In genomic region chr12:108675792-108676191, GRCh38 we compare ENCODE assay signal across 19 cellular contexts. TPM values are rescaled to one million over a fixed set of nuclear protein-coding genes. Genes with fewer than 3 reads are reported as not detected.
DNase-seq lines count a peak whose midpoint lies in the region; ATAC-seq and TF ChIP-seq lines count a peak whose summit lies in the region.
"Had no signal": no experiment of that assay in that cellular context is flagged by ENCODE, and none has a peak within 500 bp of the region (broad histone marks: within the 10 kb centered on the region; RNA-seq: fewer than 3 reads in every experiment).

No MANE protein-coding gene starts in this region.

- H3K36me3 ChIP-seq in Caco-2 (ENCODE audit: control insufficient read depth, insufficient read depth, low read length) = no peaks in the 10 kb centered on the region; the same call in 1 of the 2 replicates
- H3K36me3 ChIP-seq in gastroesophageal sphincter = peaks cover 0 to 33% of the 10 kb centered on the region in 2 donors
- peaks cover 6% of the 10 kb centered on the region for H3K36me3 ChIP-seq in rectal smooth muscle tissue (ENCODE audit: control insufficient read depth, insufficient read depth, low read length)
- H3K36me3 ChIP-seq in lower lobe of right lung = peaks cover 53% of the 10 kb centered on the region
- H3K36me3 ChIP-seq in A673 (ENCODE audit: insufficient read depth, low read length, poor library complexity, severe bottlenecking) = peaks cover 4% of the 10 kb centered on the region

- no peak overlapping the region for H3K9ac ChIP-seq in rectal smooth muscle tissue (ENCODE audit: low read length)

- H3K4me3 Mint-ChIP-seq in Caco-2 (ENCODE audit: unreplicated experiment) (no peak overlapping the region), T-helper 17 cell (no peak overlapping the region)

- H3K4me1 ChIP-seq in Caco-2 (no peaks in the 10 kb centered on the region), gastroesophageal sphincter (peaks cover 0 to 77% (median 8%) of the 10 kb centered on the region in 3 donors), rectal smooth muscle tissue (ENCODE audit: control insufficient read depth, insufficient read depth, low read length) (peaks cover 8% of the 10 kb centered on the region), lower lobe of right lung (no peaks in the 10 kb centered on the region), A673 (ENCODE audit: insufficient read depth, low read length, poor library complexity, severe bottlenecking) (peaks cover 15% of the 10 kb centered on the region)

- POLR2A ChIA-PET in Caco-2 (lab: Charles Lee) = no interaction called here
- POLR2A ChIA-PET in A673 (lab: Charles Lee; ENCODE audit: low non-redundant PET) = no interaction called here

- ATAC-seq in T-helper 17 cell = no peak
- no peak for ATAC-seq in gastroesophageal sphincter
- ATAC-seq in lower lobe of right lung = no peak
- ATAC-seq: SK-N-SH treated with all-trans-retinoic acid at 6 μM for 48 hours had no signal

- H3K4me3 ChIP-seq in Caco-2 (ENCODE audit: low read depth, low read length) (no peak overlapping the region), gastroesophageal sphincter (no peak overlapping the region), rectal smooth muscle tissue (ENCODE audit: low read length) (no peak overlapping the region), lower lobe of right lung (no peak overlapping the region), A673 (ENCODE audit: low read depth, low read length, poor library complexity, severe bottlenecking) (no peak overlapping the region)

- H3K27ac ChIP-seq in gastroesophageal sphincter (peak overlapping the region; percentile 66 to 96 (median 80)), rectal smooth muscle tissue (ENCODE audit: low read depth, low read length) (peak overlapping the region; percentile 1), lower lobe of right lung (no peak overlapping the region), A673 (ENCODE audit: low read depth, low read length, poor library complexity, severe bottlenecking) (no peak overlapping the region)
- H3K27ac ChIP-seq: C4-2B, HL-60 had no signal

- no peaks in the 10 kb centered on the region for H3K27me3 ChIP-seq in Caco-2 (replicated peaks; ENCODE audit: control insufficient read depth, insufficient read depth, low read length)
- no peaks in the 10 kb centered on the region for H3K27me3 ChIP-seq in gastroesophageal sphincter
- H3K27me3 ChIP-seq in rectal smooth muscle tissue (ENCODE audit: control insufficient read depth, insufficient read depth, low read length) = no peaks in the 10 kb centered on the region
- H3K27me3 ChIP-seq in lower lobe of right lung (ENCODE audit: low read depth) = no peaks in the 10 kb centered on the region
- H3K27me3 ChIP-seq in A673 (replicated peaks; ENCODE audit: insufficient read depth, low read depth, low read length, poor library complexity) = no peaks in the 10 kb centered on the region

- TF ChIP-seq POLR2A in gastroesophageal sphincter (IDR thresholded peaks at IDR 0.05) = no peak

- H3K9me3 ChIP-seq in Caco-2 (no peaks in the 10 kb centered on the region), T-helper 17 cell (ENCODE audit: control insufficient read depth, low read length, poor library complexity, severe bottlenecking) (no peaks in the 10 kb centered on the region), gastroesophageal sphincter (no peaks in the 10 kb centered on the region), lower lobe of right lung (no peaks in the 10 kb centered on the region), A673 (ENCODE audit: low read depth, low read length, poor library complexity, severe bottlenecking) (no peaks in the 10 kb centered on the region)

- intact Hi-C loops in Caco-2 (cut with micrococcal nuclease; ENCODE audit: unreplicated experiment) (no loop called here), lower lobe of right lung (cut with DNase I) (no loop called here), A673 (cut with micrococcal nuclease; ENCODE audit: unreplicated experiment) (no loop called here)

- no TSS peak for BruUV-seq in Caco-2 (replicated peaks; lab: Mats Ljungman, UMichigan)
- no TSS peak for BruUV-seq in A673 (replicated peaks; lab: Mats Ljungman, UMichigan)

- peaks cover 18% of the 10 kb centered on the region for H3K4me1 Mint-ChIP-seq in Caco-2 (ENCODE audit: low read depth, unreplicated experiment)
- peaks cover 10% of the 10 kb centered on the region for H3K4me1 Mint-ChIP-seq in T-helper 17 cell

- H3K27ac Mint-ChIP-seq in Caco-2 (ENCODE audit: unreplicated experiment) (peak overlapping the region; percentile 46), T-helper 17 cell (peak overlapping the region; percentile 6)

- H3K36me3 Mint-ChIP-seq in Caco-2 (ENCODE audit: insufficient read depth, unreplicated experiment) (peaks cover 72% of the 10 kb centered on the region), T-helper 17 cell (ENCODE audit: low read depth) (peaks cover 8% of the 10 kb centered on the region)

- H3K9me3 Mint-ChIP-seq in Caco-2 (ENCODE audit: unreplicated experiment) = no peaks in the 10 kb centered on the region

- TF ChIP-seq CTCF in Caco-2 (IDR thresholded peaks at IDR 0.05; ENCODE audit: insufficient read depth in 1 of 2, low read depth in 1 of 2, low read length in 1 of 2, severe bottlenecking in 1 of 2, unreplicated experiment in 1 of 2) (no peak), gastroesophageal sphincter (IDR thresholded peaks at IDR 0.05) (no peak), lower lobe of right lung (IDR thresholded peaks at IDR 0.05) (no peak), A673 (conservative IDR thresholded peaks at IDR 0.05; ENCODE audit: low read depth, low read length) (no peak)

- no peak for TF ChIP-seq EP300 in gastroesophageal sphincter (IDR thresholded peaks at IDR 0.05)

- 81 to 84% methylated on average over 3 to 4 of the region's 4 CpGs for whole genome bisulfite sequencing in gastroesophageal sphincter (ENCODE audit: low coverage in 1 of 2), 2 donors

- CTCF ChIA-PET in Caco-2 (lab: Charles Lee) = no interaction called here
- CTCF ChIA-PET in A673 (lab: Charles Lee) = no interaction called here

- H3K27me3 Mint-ChIP-seq in Caco-2 (ENCODE audit: insufficient read depth, unreplicated experiment) = no peaks in the 10 kb centered on the region
- no peaks in the 10 kb centered on the region for H3K27me3 Mint-ChIP-seq in T-helper 17 cell

- DNase-seq in Caco-2 (no peak), T-helper 17 cell (no peak), lower lobe of right lung (no peak), A673 (ENCODE audit: low spot score) (no peak), NCI-H748 (lab: John Stamatoyannopoulos, UW; ENCODE audit: unreplicated experiment) (no peak)
- DNase-seq in activated CD4-positive, alpha-beta T cell treated with anti-CD3 and anti-CD28 coated beads, Interleukin-2, amount 50 U/mL, for 1 hour = no peak
- DNase-seq: DMS79 treated with DMSO at 0.1 percent for 48 hours, NCI-H1436, NCI-H2029, NCI-H2171, NCI-H446, NCI-H69, OCI-M1, SHP77 treated with DMSO at 0.1 percent for 48 hours had no signal

RNA-seq across cellular contexts. Expression of gene SELPLG, which starts 42.1 kb away (rescaled TPM):
- total RNA-seq in Caco-2 (2022) (0.23 and 0.44 TPM in 2 replicates), T-helper 17 cell (100 to 1,000 TPM in 1 of 2 donors, 10 to 100 TPM in 1; 91.3 to 131 TPM), gastroesophageal sphincter (10 to 100 TPM in 1 of 4 donors, 1 to 10 TPM in 3; 3.6 to 12.4 (median 5.5) TPM), lower lobe of right lung (59.9 TPM), A673 (2021) (0.34 and 0.35 TPM in 2 replicates)

RNA-seq across cellular contexts. Expression of gene CORO1C, which starts 55.5 kb away (rescaled TPM):
- total RNA-seq in Caco-2 (2022) = 176 and 195 TPM in 2 replicates
- total RNA-seq in T-helper 17 cell = 10 to 100 TPM; 13.3 to 61.1 TPM
- total RNA-seq in gastroesophageal sphincter = 100 to 1,000 TPM; 277 to 473 (median 342) TPM
- total RNA-seq in lower lobe of right lung = 307 TPM
- total RNA-seq in A673 (2021) = 206 and 208 TPM in 2 replicates

Comparison
In these comparisons a context has a peak if more than half of its experiments do, and no peak if none do; other contexts are left out.
1. H3K27ac ChIP-seq: peak in gastroesophageal sphincter (4 of 4) and rectal smooth muscle tissue (single experiment); none in lower lobe of right lung (single experiment) and A673 (single experiment).